In the genomic region with DNA sequence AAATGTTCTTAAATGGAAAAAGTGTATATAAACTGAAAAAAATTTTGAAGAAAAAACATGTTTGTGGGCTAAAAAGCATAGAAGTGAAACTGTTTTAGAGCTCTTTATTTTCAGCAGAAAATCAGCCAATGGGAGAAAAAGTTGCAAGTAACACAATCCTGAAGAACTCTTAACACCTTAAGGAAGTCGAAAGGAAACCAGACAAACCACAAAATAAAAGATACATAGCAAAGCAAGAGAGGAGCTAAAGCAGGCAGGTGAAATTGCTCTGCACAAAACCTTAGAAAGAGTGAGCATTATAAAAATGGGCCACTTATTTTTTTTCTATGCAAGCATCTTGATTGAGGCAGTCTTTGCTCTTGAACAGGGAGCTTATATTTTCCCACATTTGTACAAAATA, we compare ENCODE assay signal across 26 cellular contexts.
A peak's percentile ranks its signal among the peaks of the same experiment; 100 is the strongest.
DNase-seq lines count a peak whose midpoint lies in the region; ATAC-seq lines count a peak whose summit lies in the region.
"Had no signal": no experiment of that assay in that cellular context is flagged by ENCODE, and none has a peak within 500 bp of the region (broad histone marks: within the 10 kb centered on the region; RNA-seq: fewer than 3 reads in every experiment).

No MANE protein-coding gene starts in this region.

- intact Hi-C loops in CD4-positive, alpha-beta memory T cell (cut with micrococcal nuclease): loop anchor here (1.0 kb wide), 1 partner anchor 300 kb away; a partner anchor contains a TSS

- DNase-seq in CD4-positive, alpha-beta memory T cell: peak in 4 of 5 donors; percentile 29 to 43 (median 36)
- DNase-seq in CD8-positive, alpha-beta memory T cell: peak in 2 of 5 donors; percentile 26 to 36
- peak; percentile 28 for DNase-seq in RPMI8226
- DNase-seq in effector memory CD8-positive, alpha-beta T cell: no peak
- DNase-seq in globus pallidus (ENCODE audit: low spot score): no peak
- no peak for DNase-seq in NCI-H2029 (lab: John Stamatoyannopoulos, UW)
- no peak for DNase-seq in ecto neural progenitor cell (ENCODE audit: low spot score)
- no peak for DNase-seq in NCI-H2171 treated with DMSO at 0.1 percent for 48 hours (lab: John Stamatoyannopoulos, UW)
- DNase-seq: Caco-2, DMS 273 treated with DMSO at 0.1 percent for 48 hours, DMS79, GF-D8, GM23248, H7, Kasumi-1, NCI-H1105 treated with DMSO at 0.1 percent for 48 hours, NCI-H146, NCI-H1930, NCI-H2227 treated with DMSO at 0.1 percent for 48 hours, NCI-H526 treated with DMSO at 0.1 percent for 48 hours, SHP77 had no signal

- peak; percentile 76 for ATAC-seq in effector memory CD8-positive, alpha-beta T cell (replicated peaks)
- ATAC-seq: HepG2, K562 had no signal

- CTCF ChIA-PET in CD4-positive, alpha-beta memory T cell (lab: Charles Lee; ENCODE audit: partially characterized antibody): interaction anchor here (1.0 kb wide), 1 partner anchor 51 kb away, joined by 4 read pairs; no protein-coding TSS in a partner anchor
- CTCF ChIA-PET in CD8-positive, alpha-beta memory T cell (lab: Charles Lee): interaction anchor here (0.6 to 1.0 kb wide), 2 partner anchors 9 to 253 kb away, joined by 3 to 4 read pairs; no protein-coding TSS in a partner anchor

- H3K27ac Mint-ChIP-seq in CD4-positive, alpha-beta memory T cell: peak overlapping the region; percentile 7 to 74 (median 57)
- H3K27ac Mint-ChIP-seq in CD8-positive, alpha-beta memory T cell: peak overlapping the region in 4 of 8 donors; percentile 15 to 84 (median 42)
- no peak overlapping the region for H3K27ac Mint-ChIP-seq in effector memory CD8-positive, alpha-beta T cell
- H3K27ac Mint-ChIP-seq: B cell had no signal

- H3K4me3 Mint-ChIP-seq in CD4-positive, alpha-beta memory T cell: peak overlapping the region in 5 of 8 donors; percentile 31 to 78 (median 48)
- peak overlapping the region in 4 of 7 donors; percentile 8 to 40 (median 16) for H3K4me3 Mint-ChIP-seq in CD8-positive, alpha-beta memory T cell
- peak overlapping the region in 1 of 2 donors; percentile 11 for H3K4me3 Mint-ChIP-seq in effector memory CD8-positive, alpha-beta T cell
- H3K4me3 Mint-ChIP-seq: B cell had no signal

- no peak overlapping the region for H3K27ac ChIP-seq in CD4-positive, alpha-beta memory T cell (ENCODE audit: low read depth, low read length)
- no peak overlapping the region for H3K27ac ChIP-seq in CD8-positive, alpha-beta memory T cell (ENCODE audit: low read depth, low read length)
- H3K27ac ChIP-seq: C4-2B, GM23248, RWPE1 had no signal

- H3K36me3 ChIP-seq in CD4-positive, alpha-beta memory T cell (ENCODE audit: insufficient read depth, low read length): no peaks in the 10 kb centered on the region
- H3K36me3 ChIP-seq in CD8-positive, alpha-beta memory T cell (ENCODE audit: insufficient read depth, low read length): no peaks in the 10 kb centered on the region

- H3K9me3 ChIP-seq in CD4-positive, alpha-beta memory T cell (ENCODE audit: control insufficient read depth in 1 of 2, low read length in 2 of 2): no peaks in the 10 kb centered on the region
- no peaks in the 10 kb centered on the region for H3K9me3 ChIP-seq in CD8-positive, alpha-beta memory T cell (ENCODE audit: low read length)
- H3K9me3 ChIP-seq: Caco-2 had no signal

- H3K4me1 ChIP-seq in CD4-positive, alpha-beta memory T cell (ENCODE audit: insufficient read depth, low read length): peaks cover 19% of the 10 kb centered on the region
- peaks cover 14% of the 10 kb centered on the region for H3K4me1 ChIP-seq in CD8-positive, alpha-beta memory T cell (ENCODE audit: insufficient read depth, low read length)
- H3K4me1 ChIP-seq: Caco-2 had no signal

- H3K4me1 Mint-ChIP-seq in CD4-positive, alpha-beta memory T cell: peaks cover 27 to 50% (median 37%) of the 10 kb centered on the region in 4 donors
- H3K4me1 Mint-ChIP-seq in CD8-positive, alpha-beta memory T cell: peaks cover 22 to 41% (median 32%) of the 10 kb centered on the region in 3 donors
- peaks cover 9 to 10% of the 10 kb centered on the region in 2 donors for H3K4me1 Mint-ChIP-seq in effector memory CD8-positive, alpha-beta T cell (ENCODE audit: low read depth in 2 of 2)

- POLR2A ChIA-PET in CD4-positive, alpha-beta memory T cell (lab: Charles Lee; ENCODE audit: partially characterized antibody): interaction anchor here (0.7 to 1.1 kb wide), 2 partner anchors 163 to 302 kb away, joined by 3 to 5 read pairs; no protein-coding TSS in a partner anchor
- POLR2A ChIA-PET in CD8-positive, alpha-beta memory T cell (lab: Charles Lee): no interaction called here

- H3K27me3 ChIP-seq in CD4-positive, alpha-beta memory T cell (ENCODE audit: insufficient read depth, low read length): no peaks in the 10 kb centered on the region
- no peaks in the 10 kb centered on the region for H3K27me3 ChIP-seq in CD8-positive, alpha-beta memory T cell (ENCODE audit: insufficient read depth, low read length, poor library complexity, severe bottlenecking)

- peaks cover 0 to 2% (median 0%) of the 10 kb centered on the region in 8 donors for H3K9me3 Mint-ChIP-seq in CD4-positive, alpha-beta memory T cell
- H3K9me3 Mint-ChIP-seq in CD8-positive, alpha-beta memory T cell: no peaks in the 10 kb centered on the region
- H3K9me3 Mint-ChIP-seq in effector memory CD8-positive, alpha-beta T cell: no peaks in the 10 kb centered on the region

- no peaks in the 10 kb centered on the region for H3K36me3 Mint-ChIP-seq in CD4-positive, alpha-beta memory T cell
- no peaks in the 10 kb centered on the region for H3K36me3 Mint-ChIP-seq in CD8-positive, alpha-beta memory T cell
- H3K36me3 Mint-ChIP-seq in effector memory CD8-positive, alpha-beta T cell (ENCODE audit: insufficient read depth): no peaks in the 10 kb centered on the region

- no peak overlapping the region for H3K4me3 ChIP-seq in CD4-positive, alpha-beta memory T cell (ENCODE audit: low read length in 2 of 2)
- no peak overlapping the region for H3K4me3 ChIP-seq in CD8-positive, alpha-beta memory T cell (ENCODE audit: low read length)
- H3K4me3 ChIP-seq: GM23248, K562 had no signal

- H3K27me3 Mint-ChIP-seq in CD4-positive, alpha-beta memory T cell: no peaks in the 10 kb centered on the region
- no peaks in the 10 kb centered on the region for H3K27me3 Mint-ChIP-seq in CD8-positive, alpha-beta memory T cell
- H3K27me3 Mint-ChIP-seq in effector memory CD8-positive, alpha-beta T cell: no peaks in the 10 kb centered on the region
- H3K27me3 Mint-ChIP-seq: B cell had no signal

Comparison
In these comparisons a context has a peak if more than half of its experiments do, and no peak if none do; other contexts are left out.
1. DNase-seq: peak in CD4-positive, alpha-beta memory T cell (4 of 5) and RPMI8226 (single experiment); none in effector memory CD8-positive, alpha-beta T cell (0 of 3), globus pallidus (single experiment), NCI-H2029 (single experiment), ecto neural progenitor cell (single experiment) and NCI-H2171 treated with DMSO at 0.1 percent for 48 hours (single experiment).
2. H3K27ac Mint-ChIP-seq: peak in CD4-positive, alpha-beta memory T cell (7 of 7); none in effector memory CD8-positive, alpha-beta T cell (0 of 2).